ENCODE assay signal across 33 cellular contexts in the genomic region with DNA sequence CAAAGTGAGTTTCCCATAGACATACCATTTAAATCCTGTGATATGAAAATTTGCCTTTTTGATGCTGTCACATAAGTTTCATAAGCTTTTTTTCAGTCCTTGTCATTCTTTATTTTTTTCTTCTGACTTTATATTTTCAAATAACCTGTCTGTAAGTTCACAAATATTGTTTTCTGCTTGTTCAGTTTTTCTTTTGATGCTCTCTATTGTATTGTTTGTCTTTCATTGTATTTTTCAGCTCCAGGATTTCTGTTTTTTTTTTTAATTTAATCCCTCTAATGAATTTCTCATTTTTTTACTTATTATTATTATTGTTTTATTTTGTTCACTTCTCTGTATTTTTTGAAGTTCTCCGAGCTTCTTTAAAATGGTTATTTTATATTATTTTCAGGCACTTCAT.
A peak's percentile ranks its signal among the peaks of the same experiment; 100 is the strongest.
DNase-seq lines count a peak whose midpoint lies in the region; ATAC-seq, FAIRE-seq and TF ChIP-seq lines count a peak whose summit lies in the region.
"Had no signal": no experiment of that assay in that cellular context is flagged by ENCODE, and none has a peak within 500 bp of the region (broad histone marks: within the 10 kb centered on the region; RNA-seq: fewer than 3 reads in every experiment).

No MANE protein-coding gene starts in this region.

- H3K27ac ChIP-seq in HEK293 (ENCODE audit: extremely low read depth, low read depth, low read length) (no peak overlapping the region), K562 (ENCODE audit: extremely low read depth, low read depth, low read length) (no peak overlapping the region), suprapubic skin (no peak overlapping the region)
- H3K27ac ChIP-seq: 22Rv1; A549; BLaER1; BLaER1 treated with 17β-estradiol and CSF1 and Interleukin-3, amounts not matched to agents 10 nM and 100 nM; C4-2B had no signal

- FAIRE-seq in K562 (lab: Jason Lieb, UNC) (no peak), frontal cortex (lab: Jason Lieb, UNC) (peak; percentile 40)
- FAIRE-seq: A204.1, A549, D721Med had no signal

- no peaks in the 10 kb centered on the region for H3K79me2 ChIP-seq in K562 (ENCODE audit: control insufficient read depth, insufficient read depth, low read length)

- H3K4me3 ChIP-seq in HEK293 (ENCODE audit: low read depth, low read length) (no peak overlapping the region), K562 (no peak overlapping the region), suprapubic skin (no peak overlapping the region)
- H3K4me3 ChIP-seq: A549; BLaER1; BLaER1 treated with 17β-estradiol and CSF1 and Interleukin-3, amounts not matched to agents 10 nM and 100 nM had no signal

- no peak for TF ChIP-seq CTCF in HEK293 (tag by site-specific recombination; IDR thresholded peaks at IDR 0.05)
- TF ChIP-seq CTCF in K562 (IDR thresholded peaks at IDR 0.05 in 2 of 3, conservative IDR thresholded peaks at IDR 0.05 in 1 of 3; ENCODE audit: insufficient read depth in 2 of 3, low read depth in 1 of 3, low read length in 3 of 3), result no peak
- no peak for TF ChIP-seq CTCF in suprapubic skin (IDR thresholded peaks at IDR 0.05)

- POLR2A ChIA-PET in HEK293 (lab: Yijun Ruan, JAX) (no interaction called here), K562 (lab: Yijun Ruan, JAX) (no interaction called here)

- TF ChIP-seq EP300 in K562 (IDR thresholded peaks at IDR 0.05; ENCODE audit: low read length) (no peak), suprapubic skin (IDR thresholded peaks at IDR 0.05) (no peak)

- intact Hi-C loops in K562 (cut with micrococcal nuclease), result no loop called here

- H3K4me2 ChIP-seq in K562 (ENCODE audit: insufficient read depth, low read length), result no peak overlapping the region
- H3K4me2 ChIP-seq: A549; BLaER1; BLaER1 treated with 17β-estradiol and CSF1 and Interleukin-3, amounts not matched to agents 10 nM and 100 nM had no signal

- no peaks in the 10 kb centered on the region for H3K36me3 ChIP-seq in HEK293 (ENCODE audit: control insufficient read depth in 2 of 2, insufficient read depth in 1 of 2, low read length in 2 of 2)
- no peaks in the 10 kb centered on the region for H3K36me3 ChIP-seq in K562 (ENCODE audit: control insufficient read depth, insufficient read depth, low read length)
- H3K36me3 ChIP-seq in suprapubic skin, result no peaks in the 10 kb centered on the region
- H3K36me3 ChIP-seq: BE2C; BLaER1; BLaER1 treated with 17β-estradiol and CSF1 and Interleukin-3, amounts not matched to agents 10 nM and 100 nM had no signal

- H4K20me1 ChIP-seq in K562 (replicated peaks; ENCODE audit: control insufficient read depth, insufficient read depth, low read length), result no peaks in the 10 kb centered on the region
- H4K20me1 ChIP-seq: BLaER1; BLaER1 treated with 17β-estradiol and CSF1 and Interleukin-3, amounts not matched to agents 10 nM and 100 nM had no signal

- no peak for DNase-seq in K562 (ENCODE audit: extremely low read depth in 1 of 4, low spot score in 3 of 4)
- DNase-seq in frontal cortex (ENCODE audit: low spot score in 2 of 2), result no peak
- no peak for DNase-seq in putamen (ENCODE audit: low spot score)
- no peak for DNase-seq in SKM-1 treated with dmso at 0.1 percent for 144 hours (lab: John Stamatoyannopoulos, UW; ENCODE audit: unreplicated experiment)
- no peak for DNase-seq in suprapubic skin (ENCODE audit: low spot score in 2 of 2)
- DNase-seq: 8988T; ACHN; AML-193; BE2C; C1 segment of cervical spinal cord; Caco-2; Calu3; CD4-positive, alpha-beta memory T cell; CD4-positive, alpha-beta T cell; CD4-positive, CD25-positive, alpha-beta regulatory T cell; CD8-positive, alpha-beta memory T cell; CD8-positive, alpha-beta T cell; COR-L47; DMS 273 treated with DMSO at 0.1 percent for 48 hours; DMS153; DMS53; DMS79; DMS79 treated with DMSO at 0.1 percent for 48 hours; DND-41; EL had no signal

- H3K9me3 ChIP-seq in HEK293 (ENCODE audit: control insufficient read depth, insufficient read depth, low read depth, low read length), result no peaks in the 10 kb centered on the region
- peaks cover 4% of the 10 kb centered on the region; the same call in 1 of the 2 replicates for H3K9me3 ChIP-seq in K562 (replicated peaks; ENCODE audit: control insufficient read depth, insufficient read depth, low read depth, low read length)
- H3K9me3 ChIP-seq in suprapubic skin, result peaks cover 6% of the 10 kb centered on the region
- H3K9me3 ChIP-seq: BE2C had no signal

- in situ Hi-C loops in K562 (cut with MboI), result no loop called here

- H2AFZ ChIP-seq in K562 (ENCODE audit: low read depth, low read length), result no peak overlapping the region

- H3K9me1 ChIP-seq in K562 (ENCODE audit: control insufficient read depth, insufficient read depth, low read length), result no peaks in the 10 kb centered on the region

- no peak overlapping the region for H3K9ac ChIP-seq in K562 (ENCODE audit: insufficient read depth in 1 of 2, low read depth in 2 of 2, low read length in 2 of 2)
- H3K9ac ChIP-seq: BLaER1; BLaER1 treated with 17β-estradiol and CSF1 and Interleukin-3, amounts not matched to agents 10 nM and 100 nM had no signal

- H3K27me3 ChIP-seq in K562 (ENCODE audit: control insufficient read depth in 2 of 2, insufficient read depth in 2 of 2, low read length in 2 of 2) (no peaks in the 10 kb centered on the region), suprapubic skin (no peaks in the 10 kb centered on the region)
- H3K27me3 ChIP-seq: BE2C; BLaER1; BLaER1 treated with 17β-estradiol and CSF1 and Interleukin-3, amounts not matched to agents 10 nM and 100 nM had no signal

- H3K4me1 ChIP-seq in HEK293 (ENCODE audit: control insufficient read depth, insufficient read depth, low read length) (no peaks in the 10 kb centered on the region), K562 (replicated peaks in 1 of 2; ENCODE audit: control insufficient read depth in 2 of 2, insufficient read depth in 2 of 2, low read length in 2 of 2) (no peaks in the 10 kb centered on the region), suprapubic skin (no peaks in the 10 kb centered on the region)
- H3K4me1 ChIP-seq: A549; BE2C; BLaER1; BLaER1 treated with 17β-estradiol and CSF1 and Interleukin-3, amounts not matched to agents 10 nM and 100 nM; Caco-2 had no signal

- no peak for TF ChIP-seq RAD21 in K562 (CRISPR knock-in tag; conservative IDR thresholded peaks at IDR 0.05 in 1 of 2, IDR thresholded peaks at IDR 0.05 in 1 of 2)

- CTCF ChIA-PET in HEK293 (lab: Yijun Ruan, JAX) (interaction anchor here (0.6 kb wide), 1 partner anchor 346 kb away, joined by 3 read pairs; no protein-coding TSS in a partner anchor), K562 (lab: Yijun Ruan, JAX; ENCODE audit: low intra/inter-chr PET ratio) (no interaction called here)

- no peak for ATAC-seq in K562
- ATAC-seq: A549; CD8-positive, alpha-beta T cell had no signal

- no TSS peak for BruUV-seq in K562 (replicated peaks; lab: Mats Ljungman, UMichigan)

- TF ChIP-seq POLR2A in K562 (conservative IDR thresholded peaks at IDR 0.05), result no peak
- TF ChIP-seq POLR2A in suprapubic skin (IDR thresholded peaks at IDR 0.05), result no peak

- 0% methylated on average over 1 of the region's 1 CpG for WGBS in K562 (ENCODE audit: insufficient coverage, low coverage, missing lambda C conversion rate)
- WGBS in suprapubic skin, result 100% methylated on average over 1 of the region's 1 CpG

TF ChIP-seq in HEK293, 187 proteins besides CTCF, POLR2A, EP300 and RAD21 (continues in another document):
- TF ChIP-seq, protein P1, sequence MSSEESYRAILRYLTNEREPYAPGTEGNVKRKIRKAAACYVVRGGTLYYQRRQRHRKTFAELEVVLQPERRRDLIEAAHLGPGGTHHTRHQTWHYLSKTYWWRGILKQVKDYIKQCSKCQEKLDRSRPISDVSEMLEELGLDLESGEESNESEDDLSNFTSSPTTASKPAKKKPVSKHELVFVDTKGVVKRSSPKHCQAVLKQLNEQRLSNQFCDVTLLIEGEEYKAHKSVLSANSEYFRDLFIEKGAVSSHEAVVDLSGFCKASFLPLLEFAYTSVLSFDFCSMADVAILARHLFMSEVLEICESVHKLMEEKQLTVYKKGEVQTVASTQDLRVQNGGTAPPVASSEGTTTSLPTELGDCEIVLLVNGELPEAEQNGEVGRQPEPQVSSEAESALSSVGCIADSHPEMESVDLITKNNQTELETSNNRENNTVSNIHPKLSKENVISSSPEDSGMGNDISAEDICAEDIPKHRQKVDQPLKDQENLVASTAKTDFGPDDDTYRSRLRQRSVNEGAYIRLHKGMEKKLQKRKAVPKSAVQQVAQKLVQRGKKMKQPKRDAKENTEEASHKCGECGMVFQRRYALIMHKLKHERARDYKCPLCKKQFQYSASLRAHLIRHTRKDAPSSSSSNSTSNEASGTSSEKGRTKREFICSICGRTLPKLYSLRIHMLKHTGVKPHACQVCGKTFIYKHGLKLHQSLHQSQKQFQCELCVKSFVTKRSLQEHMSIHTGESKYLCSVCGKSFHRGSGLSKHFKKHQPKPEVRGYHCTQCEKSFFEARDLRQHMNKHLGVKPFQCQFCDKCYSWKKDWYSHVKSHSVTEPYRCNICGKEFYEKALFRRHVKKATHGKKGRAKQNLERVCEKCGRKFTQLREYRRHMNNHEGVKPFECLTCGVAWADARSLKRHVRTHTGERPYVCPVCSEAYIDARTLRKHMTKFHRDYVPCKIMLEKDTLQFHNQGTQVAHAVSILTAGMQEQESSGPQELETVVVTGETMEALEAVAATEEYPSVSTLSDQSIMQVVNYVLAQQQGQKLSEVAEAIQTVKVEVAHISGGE (tag by site-specific recombination; conservative IDR thresholded peaks at IDR 0.05; ENCODE audit: low read depth), result no peak

TF ChIP-seq in K562, 482 proteins besides CTCF, POLR2A, EP300 and RAD21:
- TF ChIP-seq HLTF (IDR thresholded peaks at IDR 0.05) (0 out of 2 replicates have a peak, but pooled peaks have one; percentile 63), TRIM28 (IDR thresholded peaks at IDR 0.05) (peak; percentile 85; the same call in 1 of the 2 replicates)
- TF ChIP-seq, protein P2, sequence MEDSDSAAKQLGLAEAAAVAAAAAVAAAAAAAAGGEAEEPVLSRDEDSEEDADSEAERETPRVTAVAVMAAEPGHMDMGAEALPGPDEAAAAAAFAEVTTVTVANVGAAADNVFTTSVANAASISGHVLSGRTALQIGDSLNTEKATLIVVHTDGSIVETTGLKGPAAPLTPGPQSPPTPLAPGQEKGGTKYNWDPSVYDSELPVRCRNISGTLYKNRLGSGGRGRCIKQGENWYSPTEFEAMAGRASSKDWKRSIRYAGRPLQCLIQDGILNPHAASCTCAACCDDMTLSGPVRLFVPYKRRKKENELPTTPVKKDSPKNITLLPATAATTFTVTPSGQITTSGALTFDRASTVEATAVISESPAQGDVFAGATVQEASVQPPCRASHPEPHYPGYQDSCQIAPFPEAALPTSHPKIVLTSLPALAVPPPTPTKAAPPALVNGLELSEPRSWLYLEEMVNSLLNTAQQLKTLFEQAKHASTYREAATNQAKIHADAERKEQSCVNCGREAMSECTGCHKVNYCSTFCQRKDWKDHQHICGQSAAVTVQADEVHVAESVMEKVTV (CRISPR knock-in tag; IDR thresholded peaks at IDR 0.05), result no peak
